Comparison of ENCODE assay signal across 7 cellular contexts in genomic region chr19:36492689-36493453, GRCh38. TPM values are rescaled to one million over a fixed set of nuclear protein-coding genes. Genes with fewer than 3 reads are reported as not detected.
DNase-seq lines count a peak whose midpoint lies in the region; FAIRE-seq and TF ChIP-seq lines count a peak whose summit lies in the region.
"Not testable (repeated sequence)": the region's sequence is repeated elsewhere in the genome, so short reads cannot be mapped to it uniquely, and the experiment has no call there.

No MANE protein-coding gene starts in this region.

- H3K9me3 ChIP-seq in keratinocyte (ENCODE audit: control insufficient read depth, low read depth, low read length): not testable (repeated sequence)
- H3K9me3 ChIP-seq in sigmoid colon: peaks cover 0 to 12% (median 0%) of the 10 kb centered on the region in 4 donors

- H4K20me1 ChIP-seq in keratinocyte (ENCODE audit: control insufficient read depth, extremely low read depth, insufficient read depth, low read length): not testable (repeated sequence)

- TF ChIP-seq POLR2A in erythroblast (IDR thresholded peaks at IDR 0.05; ENCODE audit: low read length); sigmoid colon (IDR thresholded peaks at IDR 0.05): not testable (repeated sequence)

- DNase-seq in EL: peak; percentile 60
- peak; percentile 59 for DNase-seq in RPMI8226
- peak; percentile 47 for DNase-seq in activated naive CD4-positive, alpha-beta T cell treated with anti-CD3 and anti-CD28 coated beads, Interleukin-2, amount 10 ng/mL, durations not matched to agents 7 days and 5 days
- DNase-seq in erythroblast (lab: John Stamatoyannopoulos, UW): peak; percentile 54 to 57
- DNase-seq in keratinocyte (ENCODE audit: low read depth, low spot score); sigmoid colon: not testable (repeated sequence)

- H3K9ac ChIP-seq in keratinocyte (ENCODE audit: control insufficient read depth, extremely low read depth, insufficient read depth, low read length): not testable (repeated sequence)

- intact Hi-C loops in sigmoid colon (cut with DNase I): loop anchor here (10.0 kb wide), 1 partner anchor 298 kb away; no protein-coding TSS in a partner anchor

- dilution Hi-C loops in keratinocyte (cut with MboI; ENCODE audit: extremely low pct_ligation_motif_present, low sequenced_read_pairs): not testable (repeated sequence)

- not testable (repeated sequence) for H3K4me1 ChIP-seq in keratinocyte (ENCODE audit: control insufficient read depth, extremely low read depth, insufficient read depth, low read length)
- peaks cover 0 to 16% (median 14%) of the 10 kb centered on the region in 4 donors for H3K4me1 ChIP-seq in sigmoid colon

- H3K27me3 Mint-ChIP-seq in activated naive CD4-positive, alpha-beta T cell treated with anti-CD3 and anti-CD28 coated beads, Interleukin-2, amount 10 ng/mL, durations not matched to agents 7 days and 5 days: not testable (repeated sequence)

- H3K36me3 ChIP-seq in keratinocyte (ENCODE audit: control insufficient read depth in 2 of 2, extremely low read depth in 1 of 2, insufficient read depth in 2 of 2, low read length in 2 of 2); sigmoid colon: not testable (repeated sequence)

- peaks cover 20% of the 10 kb centered on the region for H3K36me3 Mint-ChIP-seq in activated naive CD4-positive, alpha-beta T cell treated with anti-CD3 and anti-CD28 coated beads, Interleukin-2, amount 10 ng/mL, durations not matched to agents 7 days and 5 days

- not testable (repeated sequence) for H3K9me1 ChIP-seq in keratinocyte (ENCODE audit: control insufficient read depth, extremely low read depth, insufficient read depth, low read length)

- CTCF ChIA-PET in activated naive CD4-positive, alpha-beta T cell treated with anti-CD3 and anti-CD28 coated beads, Interleukin-2, amount 10 ng/mL, durations not matched to agents 7 days and 5 days (lab: Charles Lee): interaction anchor here (0.6 to 1.1 kb wide), 3 partner anchors 9 to 115 kb away, joined by 3 to 4 read pairs (median 3); no protein-coding TSS in a partner anchor

- not testable (repeated sequence) for TF ChIP-seq EP300 in sigmoid colon (IDR thresholded peaks at IDR 0.05)

- TF ChIP-seq CTCF in LNCAP (IDR thresholded peaks at IDR 0.05): peak; percentile 65
- peak; percentile 41 to 69 (median 48) for TF ChIP-seq CTCF in keratinocyte (optimal IDR thresholded peaks at IDR 0.05 in 1 of 3, IDR thresholded peaks at IDR 0.05 in 1 of 3, conservative IDR thresholded peaks at IDR 0.05 in 1 of 3; ENCODE audit: extremely low read depth in 1 of 3, insufficient read depth in 2 of 3, low read length in 3 of 3)
- TF ChIP-seq CTCF in sigmoid colon (IDR thresholded peaks at IDR 0.05): peak in 3 of 4 experiments; percentile 8 to 56 (median 43)

- H3K27ac Mint-ChIP-seq in activated naive CD4-positive, alpha-beta T cell treated with anti-CD3 and anti-CD28 coated beads, Interleukin-2, amount 10 ng/mL, durations not matched to agents 7 days and 5 days: peak overlapping the region; percentile 8

- not testable (repeated sequence) for H3K4me2 ChIP-seq in keratinocyte (ENCODE audit: control insufficient read depth, extremely low read depth, insufficient read depth, low read depth, low read length)

- H2AFZ ChIP-seq in keratinocyte (ENCODE audit: control insufficient read depth, low read length): not testable (repeated sequence)

- H3K27ac ChIP-seq in keratinocyte (ENCODE audit: control insufficient read depth, insufficient read depth, low read length); sigmoid colon: not testable (repeated sequence)

- H3K9me3 Mint-ChIP-seq in activated naive CD4-positive, alpha-beta T cell treated with anti-CD3 and anti-CD28 coated beads, Interleukin-2, amount 10 ng/mL, durations not matched to agents 7 days and 5 days: peaks cover 27% of the 10 kb centered on the region

- H3K79me2 ChIP-seq in keratinocyte (ENCODE audit: control insufficient read depth, insufficient read depth, low read length): not testable (repeated sequence)

- 61 to 74% methylated on average over 18 of the region's 18 CpGs for WGBS in sigmoid colon, 2 donors

- peaks cover 23% of the 10 kb centered on the region for H3K4me1 Mint-ChIP-seq in activated naive CD4-positive, alpha-beta T cell treated with anti-CD3 and anti-CD28 coated beads, Interleukin-2, amount 10 ng/mL, durations not matched to agents 7 days and 5 days

- not testable (repeated sequence) for H3K4me3 Mint-ChIP-seq in activated naive CD4-positive, alpha-beta T cell treated with anti-CD3 and anti-CD28 coated beads, Interleukin-2, amount 10 ng/mL, durations not matched to agents 7 days and 5 days

- not testable (repeated sequence) for FAIRE-seq in keratinocyte (lab: Jason Lieb, UNC)

- H3K4me3 ChIP-seq in keratinocyte (ENCODE audit: control insufficient read depth in 2 of 3, extremely low read depth in 1 of 3, insufficient read depth in 2 of 3, low read depth in 1 of 3, low read length in 3 of 3); sigmoid colon: not testable (repeated sequence)

- not testable (repeated sequence) for H3K27me3 ChIP-seq in keratinocyte (ENCODE audit: control insufficient read depth, extremely low read depth, insufficient read depth, low read length); sigmoid colon

RNA-seq across cellular contexts. Expression of gene ZNF566, which starts 3.5 kb away (rescaled TPM):
- polyA plus RNA-seq in keratinocyte (1.7 to 3.9 TPM (median 1.9 TPM) in 3 replicates), sigmoid colon (1 to 10 TPM; 1.6 to 3.9 (median 2.4) TPM)
- polyA plus RNA-seq in keratinocyte (2011; ENCODE audit: low read depth): 1.1 TPM
- polyA plus RNA-seq in keratinocyte (2011; cell fraction: cytosol; rRNA removed): 0.90 and 2.4 TPM in 2 replicates
- 4.9 and 5.2 TPM in 2 replicates for polyA plus RNA-seq in keratinocyte (2011; cell fraction: nucleus; rRNA removed)
- 2.0 and 3.2 TPM in 2 replicates for polyA plus RNA-seq in keratinocyte (2012; ENCODE audit: low replicate concordance)
- polyA minus RNA-seq in keratinocyte: 3.4 to 7.0 TPM (median 4.3 TPM) in 3 replicates
- 1.3 TPM for polyA minus RNA-seq in keratinocyte (2011; cell fraction: cytosol; rRNA and poly(A)+ RNA removed)
- 1.6 and 5.5 TPM in 2 replicates for polyA minus RNA-seq in keratinocyte (2011; cell fraction: nucleus; rRNA and poly(A)+ RNA removed)
- 10 to 100 TPM; 15.5 to 21.6 (median 18.4) TPM for total RNA-seq in sigmoid colon

RNA-seq across cellular contexts. Expression of gene ZNF260, which starts 35.2 kb away (rescaled TPM):
- polyA plus RNA-seq in keratinocyte (5.7 to 14.1 TPM (median 11.3 TPM) in 3 replicates), sigmoid colon (1 to 10 TPM; 1.8 to 3.5 (median 2.8) TPM)
- polyA plus RNA-seq in keratinocyte (2011; ENCODE audit: low read depth): 9.6 TPM
- polyA plus RNA-seq in keratinocyte (2011; cell fraction: cytosol; rRNA removed): 4.2 and 8.4 TPM in 2 replicates
- polyA plus RNA-seq in keratinocyte (2011; cell fraction: nucleus; rRNA removed): 9.0 and 12.1 TPM in 2 replicates
- 8.5 and 11.3 TPM in 2 replicates for polyA plus RNA-seq in keratinocyte (2012; ENCODE audit: low replicate concordance)
- polyA minus RNA-seq in keratinocyte: 3.2 to 16.0 TPM (median 16.0 TPM) in 3 replicates
- polyA minus RNA-seq in keratinocyte (2011; cell fraction: cytosol; rRNA and poly(A)+ RNA removed): 32.4 TPM
- 20.6 and 33.7 TPM in 2 replicates for polyA minus RNA-seq in keratinocyte (2011; cell fraction: nucleus; rRNA and poly(A)+ RNA removed)
- total RNA-seq in sigmoid colon: 10 to 100 TPM in 3 of 4 donors, 1 to 10 TPM in 1; 5.7 to 11.9 (median 11.0) TPM
